ENCODE assay signal across 1 cellular context in the genomic region with DNA sequence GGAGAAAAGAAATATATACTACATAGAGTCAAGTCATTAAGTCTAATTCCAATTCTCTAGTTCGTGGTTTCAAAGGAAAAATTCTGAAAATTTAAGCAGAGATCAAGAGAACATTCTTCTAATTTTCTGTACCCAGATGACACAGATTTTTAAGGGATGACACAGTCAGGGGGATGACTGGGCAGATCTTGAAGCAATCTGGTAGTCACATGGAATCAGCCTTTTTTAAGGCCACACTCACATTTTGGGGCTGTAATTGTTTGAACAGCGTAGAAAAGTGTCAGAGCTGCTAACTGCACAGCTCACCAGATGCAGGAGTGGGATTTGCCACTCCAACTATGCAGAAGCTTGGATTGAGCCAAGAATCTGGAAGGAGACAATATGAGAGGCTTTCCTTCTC.
TF ChIP-seq lines count a peak whose summit lies in the region.

No MANE protein-coding gene starts in this region.

TF ChIP-seq in IMR-90, 13 proteins besides CTCF, POLR2A, EP300 and RAD21:
- TF ChIP-seq RCOR1 (IDR thresholded peaks at IDR 0.05; ENCODE audit: insufficient replicate concordance, low read length) (no peak), MXI1 (IDR thresholded peaks at IDR 0.05; ENCODE audit: borderline replicate concordance, low read depth, low read length) (no peak), BHLHE40 (IDR thresholded peaks at IDR 0.05; ENCODE audit: low read depth, low read length) (no peak; the same call in 1 of the 2 replicates), CEBPB (IDR thresholded peaks at IDR 0.05; ENCODE audit: low read depth, low read length) (0 out of 2 replicates have a peak, but pooled peaks have one; percentile 25), FOS (IDR thresholded peaks at IDR 0.05; ENCODE audit: low read depth, low read length) (0 out of 2 replicates have a peak, but pooled peaks have one; percentile 19), NFE2L2 (IDR thresholded peaks at IDR 0.05; ENCODE audit: low read depth, low read length) (peak; percentile 95), MAFK (IDR thresholded peaks at IDR 0.05; ENCODE audit: low read depth, low read length) (peak; percentile 47; the same call in 1 of the 2 replicates), RFX5 (IDR thresholded peaks at IDR 0.05; ENCODE audit: low read depth, low read length) (no peak), CHD1 (IDR thresholded peaks at IDR 0.05; ENCODE audit: low read depth, low read length) (no peak), SMC3 (IDR thresholded peaks at IDR 0.05; ENCODE audit: low read depth, low read length) (no peak), MAZ (IDR thresholded peaks at IDR 0.05; ENCODE audit: borderline replicate concordance, low read depth, low read length) (no peak)
- TF ChIP-seq, protein P1, sequence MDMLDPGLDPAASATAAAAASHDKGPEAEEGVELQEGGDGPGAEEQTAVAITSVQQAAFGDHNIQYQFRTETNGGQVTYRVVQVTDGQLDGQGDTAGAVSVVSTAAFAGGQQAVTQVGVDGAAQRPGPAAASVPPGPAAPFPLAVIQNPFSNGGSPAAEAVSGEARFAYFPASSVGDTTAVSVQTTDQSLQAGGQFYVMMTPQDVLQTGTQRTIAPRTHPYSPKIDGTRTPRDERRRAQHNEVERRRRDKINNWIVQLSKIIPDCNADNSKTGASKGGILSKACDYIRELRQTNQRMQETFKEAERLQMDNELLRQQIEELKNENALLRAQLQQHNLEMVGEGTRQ (IDR thresholded peaks at IDR 0.05; ENCODE audit: low read depth, low read length): no peak
- TF ChIP-seq, protein P2, sequence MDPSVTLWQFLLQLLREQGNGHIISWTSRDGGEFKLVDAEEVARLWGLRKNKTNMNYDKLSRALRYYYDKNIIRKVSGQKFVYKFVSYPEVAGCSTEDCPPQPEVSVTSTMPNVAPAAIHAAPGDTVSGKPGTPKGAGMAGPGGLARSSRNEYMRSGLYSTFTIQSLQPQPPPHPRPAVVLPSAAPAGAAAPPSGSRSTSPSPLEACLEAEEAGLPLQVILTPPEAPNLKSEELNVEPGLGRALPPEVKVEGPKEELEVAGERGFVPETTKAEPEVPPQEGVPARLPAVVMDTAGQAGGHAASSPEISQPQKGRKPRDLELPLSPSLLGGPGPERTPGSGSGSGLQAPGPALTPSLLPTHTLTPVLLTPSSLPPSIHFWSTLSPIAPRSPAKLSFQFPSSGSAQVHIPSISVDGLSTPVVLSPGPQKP (IDR thresholded peaks at IDR 0.05; ENCODE audit: borderline replicate concordance, low read depth, low read length): no peak
